8 cellular contexts compared by ENCODE assay signal in the genomic region with DNA sequence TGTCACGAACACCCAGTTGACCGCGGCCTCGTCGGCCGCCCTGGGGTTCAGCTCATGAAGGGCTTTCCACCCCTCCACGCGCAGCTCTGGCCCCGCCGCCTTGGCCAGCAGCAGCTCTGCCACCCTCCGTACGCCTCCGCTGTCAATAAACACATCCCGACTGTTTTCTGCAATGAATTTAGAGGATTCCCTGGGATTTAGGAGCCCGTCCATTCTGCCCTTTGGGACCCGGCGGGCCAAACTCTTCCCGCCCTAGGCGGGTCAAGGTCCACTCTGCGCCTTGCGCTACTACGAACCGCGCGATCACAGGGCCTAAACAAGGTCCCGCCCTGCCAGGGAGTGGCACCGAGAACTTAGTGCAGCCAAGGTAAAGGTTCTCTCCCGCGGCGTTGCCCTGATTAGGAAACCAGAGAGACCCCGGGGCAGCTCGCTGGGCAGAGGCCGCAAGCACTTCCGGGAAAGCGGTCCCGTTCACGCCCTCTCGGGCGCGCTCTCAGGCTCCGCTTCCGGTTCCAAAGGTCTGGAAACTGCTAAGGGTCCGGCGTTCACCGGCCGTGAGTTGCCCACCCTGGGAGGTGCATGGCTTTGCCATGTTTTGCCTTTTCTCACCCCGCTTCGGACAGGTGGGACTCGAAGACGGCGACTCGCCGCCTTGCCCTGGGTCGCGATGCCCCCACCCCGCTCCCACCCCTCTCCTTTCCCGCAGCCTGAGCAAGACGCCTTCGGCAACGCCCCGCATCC. TPM values are rescaled to one million over a fixed set of nuclear protein-coding genes. Genes with fewer than 3 reads are reported as not detected.
DNase-seq lines count a peak whose midpoint lies in the region; ATAC-seq and TF ChIP-seq lines count a peak whose summit lies in the region.

No MANE protein-coding gene starts in this region.

- no peaks in the 10 kb centered on the region for H3K27me3 Mint-ChIP-seq in activated B cell treated with CpG ODN at 0.5 μM for 24 hours

- TF ChIP-seq POLR2A in NB4 (IDR thresholded peaks at IDR 0.05; ENCODE audit: extremely low read depth, insufficient read length): no peak

- H3K9me3 Mint-ChIP-seq in activated B cell treated with CpG ODN at 0.5 μM for 24 hours: no peaks in the 10 kb centered on the region

- H3K4me3 ChIP-seq in GM12865 (ENCODE audit: low read depth, low read length) (peak overlapping the region; percentile 77), NB4 (ENCODE audit: low read depth, low read length) (peak overlapping the region; percentile 21), choroid plexus epithelial cell (ENCODE audit: low read depth, low read length) (peak overlapping the region; percentile 78), left lung (peak overlapping the region; percentile 36 to 57)

- peaks cover 0 to 23% of the 10 kb centered on the region in 2 donors for H3K4me1 ChIP-seq in left lung

- DNase-seq in GM12865 (ENCODE audit: low read depth) (peak; percentile 80), HCEC 1CT (peak; percentile 63), NB4 (ENCODE audit: low read depth) (peak; percentile 28), activated B cell treated with CpG ODN at 0.5 μM for 24 hours (peak; percentile 62), choroid plexus epithelial cell (ENCODE audit: low read depth) (peak; percentile 55), left lung (peak; percentile 86 to 95), UCSD-AML1 (lab: John Stamatoyannopoulos, UW; ENCODE audit: unreplicated experiment) (no peak)
- peak; percentile 62 for DNase-seq in stimulated activated CD4-positive, alpha-beta T cell treated with anti-CD3 and anti-CD28 coated beads, Interleukin-4, amount 100 ng/mL, for 1 hour

- POLR2A ChIA-PET in activated B cell treated with CpG ODN at 0.5 μM for 24 hours (lab: Charles Lee): interaction anchor here (0.6 to 2.8 kb wide), 7 partner anchors 9 to 337 kb away, joined by 3 to 45 read pairs (median 3); a partner anchor contains a TSS

- H3K36me3 Mint-ChIP-seq in activated B cell treated with CpG ODN at 0.5 μM for 24 hours (ENCODE audit: low read depth): peaks cover 9% of the 10 kb centered on the region

- H3K4me3 Mint-ChIP-seq in activated B cell treated with CpG ODN at 0.5 μM for 24 hours: peak overlapping the region; percentile 97

- no peaks in the 10 kb centered on the region for H3K9me3 ChIP-seq in left lung

- peak overlapping the region; percentile 87 to 91 for H3K27ac ChIP-seq in left lung

- peak overlapping the region; percentile 94 for H3K27ac Mint-ChIP-seq in activated B cell treated with CpG ODN at 0.5 μM for 24 hours

- intact Hi-C loops in activated B cell treated with CpG ODN at 0.5 μM for 24 hours (cut with micrococcal nuclease): loop anchor here (1.0 kb wide), 3 partner anchors 10 to 35 kb away; a partner anchor contains a TSS
- intact Hi-C loops in left lung (cut with DNase I): no loop called here

- ATAC-seq in activated B cell treated with CpG ODN at 0.5 μM for 24 hours (ENCODE audit: low read depth): peak; percentile 84
- ATAC-seq in left lung: peak; percentile 94

- no peak for TF ChIP-seq CTCF in GM12865 (IDR thresholded peaks at IDR 0.05; ENCODE audit: insufficient read depth, low read depth, low read length, missing control alignments)
- TF ChIP-seq CTCF in NB4 (IDR thresholded peaks at IDR 0.05; ENCODE audit: low read depth, low read length): no peak
- TF ChIP-seq CTCF in activated B cell treated with CpG ODN at 0.5 μM for 24 hours (IDR thresholded peaks at IDR 0.05): no peak
- TF ChIP-seq CTCF in choroid plexus epithelial cell (conservative IDR thresholded peaks at IDR 0.05; ENCODE audit: low read depth, low read length): no peak
- TF ChIP-seq CTCF in left lung (IDR thresholded peaks at IDR 0.05): peak in 1 of 2 donors; percentile 10

- peaks cover 0 to 34% of the 10 kb centered on the region in 2 donors for H3K36me3 ChIP-seq in left lung

- H3K4me1 Mint-ChIP-seq in activated B cell treated with CpG ODN at 0.5 μM for 24 hours: peaks cover 19% of the 10 kb centered on the region

- CTCF ChIA-PET in activated B cell treated with CpG ODN at 0.5 μM for 24 hours (lab: Charles Lee): interaction anchor here (1.0 kb wide), 1 partner anchor 24 kb away, joined by 4 read pairs; a partner anchor contains a TSS

- no peaks in the 10 kb centered on the region for H3K27me3 ChIP-seq in left lung

RNA-seq across cellular contexts. Expression of a gene that starts 23.6 kb away (rescaled TPM):
- total RNA-seq in activated B cell treated with CpG ODN at 0.5 μM for 24 hours (645 and 678 TPM in 2 replicates), left lung (100 to 1,000 TPM; 382 to 458 TPM)

RNA-seq across cellular contexts. Expression of a gene that starts 24.1 kb away (rescaled TPM):
- total RNA-seq in activated B cell treated with CpG ODN at 0.5 μM for 24 hours (6.6 and 8.5 TPM in 2 replicates), left lung (10 to 100 TPM in 1 of 2 donors, 1 to 10 TPM in 1; 5.9 to 12.1 TPM)

RNA-seq across cellular contexts. Expression of a gene that starts 35.2 kb away (rescaled TPM):
- total RNA-seq in activated B cell treated with CpG ODN at 0.5 μM for 24 hours (4.9 and 5.1 TPM in 2 replicates), left lung (1 to 10 TPM; 5.6 to 8.8 TPM)

Comparison
In these comparisons a context has a peak if more than half of its experiments do, and no peak if none do; other contexts are left out.
1. H3K4me3 ChIP-seq: peak in every context shown above with its lines; median percentile 78 in choroid plexus epithelial cell; 77 in GM12865; 46 in left lung; 21 in NB4.